1 cellular context compared by ENCODE assay signal in the genomic region with DNA sequence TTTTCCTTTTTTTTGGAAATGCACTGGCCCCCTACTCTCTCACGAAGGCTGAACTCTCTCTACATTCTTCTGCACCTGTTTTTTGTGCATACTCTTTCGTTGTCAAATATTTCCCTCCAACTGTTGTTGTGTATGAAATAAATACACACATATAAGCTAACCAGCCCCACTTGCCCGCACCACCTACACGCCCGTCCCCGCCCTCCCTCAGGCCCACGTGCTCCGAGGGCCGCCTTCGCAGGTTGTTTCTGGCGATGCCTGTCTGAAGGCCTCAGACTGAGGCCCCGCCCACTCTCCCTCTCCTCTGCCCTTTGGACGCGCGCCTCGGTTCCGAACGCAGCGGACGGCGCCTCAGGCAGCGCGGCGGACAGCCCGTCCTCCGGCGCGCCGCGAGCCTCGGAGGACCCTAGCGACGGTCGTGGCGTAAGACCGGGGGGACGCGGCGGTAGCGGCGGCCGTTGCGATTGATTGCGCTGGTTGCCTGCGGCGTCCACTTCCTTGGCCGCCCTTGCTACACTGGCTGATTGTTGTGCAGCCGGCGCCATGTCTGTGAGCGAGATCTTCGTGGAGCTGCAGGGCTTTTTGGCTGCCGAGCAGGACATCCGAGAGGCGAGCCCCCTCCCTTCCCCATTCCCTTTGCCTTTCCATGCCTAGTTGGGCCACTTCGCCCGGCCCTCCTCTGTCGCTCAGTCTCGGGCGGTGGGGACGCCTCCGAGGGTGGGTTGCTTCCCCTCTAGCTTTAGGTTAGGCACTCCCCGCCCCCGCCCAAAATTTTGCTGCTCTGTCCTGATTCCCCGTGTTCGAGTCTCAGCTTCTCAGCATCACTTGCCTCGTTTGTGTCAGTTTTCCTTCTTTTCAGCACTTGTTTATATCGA.
TF ChIP-seq lines count a peak whose summit lies in the region.

TSS of gene TSN (plus strand) at position 415 of the 875 bp plus-strand sequence. CDS start at position 544, 129 bp downstream.

TF ChIP-seq in HEK293, 187 proteins besides CTCF, POLR2A, EP300 and RAD21 (continued from another document):
- no peak for TF ChIP-seq HIC1 (tag by site-specific recombination; IDR thresholded peaks at IDR 0.05)
- TF ChIP-seq ZNF2 (tag by site-specific recombination; IDR thresholded peaks at IDR 0.05): 0 out of 2 replicates have a peak, but pooled peaks have one; percentile 36
- no peak for TF ChIP-seq RBAK (tag by site-specific recombination; IDR thresholded peaks at IDR 0.05)
- TF ChIP-seq, protein P1, sequence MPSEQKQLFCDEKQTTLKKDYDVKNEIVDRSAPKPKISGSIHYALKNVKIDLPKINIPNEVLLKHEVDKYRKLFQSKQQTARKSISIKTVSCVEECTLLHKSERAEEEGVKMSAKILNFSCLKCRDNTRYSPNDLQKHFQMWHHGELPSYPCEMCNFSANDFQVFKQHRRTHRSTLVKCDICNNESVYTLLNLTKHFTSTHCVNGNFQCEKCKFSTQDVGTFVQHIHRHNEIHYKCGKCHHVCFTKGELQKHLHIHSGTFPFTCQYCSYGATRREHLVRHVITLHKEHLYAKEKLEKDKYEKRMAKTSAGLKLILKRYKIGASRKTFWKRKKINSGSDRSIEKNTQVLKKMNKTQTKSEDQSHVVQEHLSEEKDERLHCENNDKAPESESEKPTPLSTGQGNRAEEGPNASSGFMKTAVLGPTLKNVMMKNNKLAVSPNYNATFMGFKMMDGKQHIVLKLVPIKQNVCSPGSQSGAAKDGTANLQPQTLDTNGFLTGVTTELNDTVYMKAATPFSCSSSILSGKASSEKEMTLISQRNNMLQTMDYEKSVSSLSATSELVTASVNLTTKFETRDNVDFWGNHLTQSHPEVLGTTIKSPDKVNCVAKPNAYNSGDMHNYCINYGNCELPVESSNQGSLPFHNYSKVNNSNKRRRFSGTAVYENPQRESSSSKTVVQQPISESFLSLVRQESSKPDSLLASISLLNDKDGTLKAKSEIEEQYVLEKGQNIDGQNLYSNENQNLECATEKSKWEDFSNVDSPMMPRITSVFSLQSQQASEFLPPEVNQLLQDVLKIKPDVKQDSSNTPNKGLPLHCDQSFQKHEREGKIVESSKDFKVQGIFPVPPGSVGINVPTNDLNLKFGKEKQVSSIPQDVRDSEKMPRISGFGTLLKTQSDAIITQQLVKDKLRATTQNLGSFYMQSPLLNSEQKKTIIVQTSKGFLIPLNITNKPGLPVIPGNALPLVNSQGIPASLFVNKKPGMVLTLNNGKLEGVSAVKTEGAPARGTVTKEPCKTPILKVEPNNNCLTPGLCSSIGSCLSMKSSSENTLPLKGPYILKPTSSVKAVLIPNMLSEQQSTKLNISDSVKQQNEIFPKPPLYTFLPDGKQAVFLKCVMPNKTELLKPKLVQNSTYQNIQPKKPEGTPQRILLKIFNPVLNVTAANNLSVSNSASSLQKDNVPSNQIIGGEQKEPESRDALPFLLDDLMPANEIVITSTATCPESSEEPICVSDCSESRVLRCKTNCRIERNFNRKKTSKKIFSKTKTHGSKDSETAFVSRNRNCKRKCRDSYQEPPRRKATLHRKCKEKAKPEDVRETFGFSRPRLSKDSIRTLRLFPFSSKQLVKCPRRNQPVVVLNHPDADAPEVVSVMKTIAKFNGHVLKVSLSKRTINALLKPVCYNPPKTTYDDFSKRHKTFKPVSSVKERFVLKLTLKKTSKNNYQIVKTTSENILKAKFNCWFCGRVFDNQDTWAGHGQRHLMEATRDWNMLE (tag by site-specific recombination; conservative IDR thresholded peaks at IDR 0.05; ENCODE audit: low read depth): peak; percentile 44; the same call in 1 of the 2 replicates
- peak; percentile 65; the same call in 1 of the 2 replicates for TF ChIP-seq ZNF391 (tag by site-specific recombination; IDR thresholded peaks at IDR 0.05; ENCODE audit: borderline replicate concordance, low read depth)
- TF ChIP-seq ZNF169 (tag by site-specific recombination; IDR thresholded peaks at IDR 0.05): no peak
- TF ChIP-seq ZNF501 (tag by site-specific recombination; IDR thresholded peaks at IDR 0.05): 0 out of 2 replicates have a peak, but pooled peaks have one; percentile 38
- TF ChIP-seq KLF10 (tag by site-specific recombination; IDR thresholded peaks at IDR 0.05): peak; percentile 54; the same call in 1 of the 2 replicates
- TF ChIP-seq GLIS2 (tag by site-specific recombination; IDR thresholded peaks at IDR 0.05): no peak
- no peak for TF ChIP-seq GLI4 (tag by site-specific recombination; IDR thresholded peaks at IDR 0.05)
- TF ChIP-seq ZNF350 (tag by site-specific recombination; IDR thresholded peaks at IDR 0.05): no peak
- peak; percentile 96 for TF ChIP-seq ZFHX2 (tag by site-specific recombination; conservative IDR thresholded peaks at IDR 0.05)
- TF ChIP-seq, protein P2, sequence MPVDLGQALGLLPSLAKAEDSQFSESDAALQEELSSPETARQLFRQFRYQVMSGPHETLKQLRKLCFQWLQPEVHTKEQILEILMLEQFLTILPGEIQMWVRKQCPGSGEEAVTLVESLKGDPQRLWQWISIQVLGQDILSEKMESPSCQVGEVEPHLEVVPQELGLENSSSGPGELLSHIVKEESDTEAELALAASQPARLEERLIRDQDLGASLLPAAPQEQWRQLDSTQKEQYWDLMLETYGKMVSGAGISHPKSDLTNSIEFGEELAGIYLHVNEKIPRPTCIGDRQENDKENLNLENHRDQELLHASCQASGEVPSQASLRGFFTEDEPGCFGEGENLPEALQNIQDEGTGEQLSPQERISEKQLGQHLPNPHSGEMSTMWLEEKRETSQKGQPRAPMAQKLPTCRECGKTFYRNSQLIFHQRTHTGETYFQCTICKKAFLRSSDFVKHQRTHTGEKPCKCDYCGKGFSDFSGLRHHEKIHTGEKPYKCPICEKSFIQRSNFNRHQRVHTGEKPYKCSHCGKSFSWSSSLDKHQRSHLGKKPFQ (tag by site-specific recombination; IDR thresholded peaks at IDR 0.05): no peak
- TF ChIP-seq, protein P3, sequence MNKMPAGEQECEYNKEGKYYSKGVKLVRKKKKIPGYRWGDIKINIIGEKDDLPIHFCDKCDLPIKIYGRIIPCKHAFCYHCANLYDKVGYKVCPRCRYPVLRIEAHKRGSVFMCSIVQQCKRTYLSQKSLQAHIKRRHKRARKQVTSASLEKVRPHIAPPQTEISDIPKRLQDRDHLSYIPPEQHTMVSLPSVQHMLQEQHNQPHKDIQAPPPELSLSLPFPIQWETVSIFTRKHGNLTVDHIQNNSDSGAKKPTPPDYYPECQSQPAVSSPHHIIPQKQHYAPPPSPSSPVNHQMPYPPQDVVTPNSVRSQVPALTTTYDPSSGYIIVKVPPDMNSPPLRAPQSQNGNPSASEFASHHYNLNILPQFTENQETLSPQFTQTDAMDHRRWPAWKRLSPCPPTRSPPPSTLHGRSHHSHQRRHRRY (tag by site-specific recombination; IDR thresholded peaks at IDR 0.05): no peak
- peak; percentile 77 for TF ChIP-seq SP2 (tag by site-specific recombination; IDR thresholded peaks at IDR 0.05)
- peak; percentile 65 for TF ChIP-seq KLF1 (tag by site-specific recombination; IDR thresholded peaks at IDR 0.05)
- no peak for TF ChIP-seq ZNF449 (tag by site-specific recombination; IDR thresholded peaks at IDR 0.05)
- TF ChIP-seq, protein P4, sequence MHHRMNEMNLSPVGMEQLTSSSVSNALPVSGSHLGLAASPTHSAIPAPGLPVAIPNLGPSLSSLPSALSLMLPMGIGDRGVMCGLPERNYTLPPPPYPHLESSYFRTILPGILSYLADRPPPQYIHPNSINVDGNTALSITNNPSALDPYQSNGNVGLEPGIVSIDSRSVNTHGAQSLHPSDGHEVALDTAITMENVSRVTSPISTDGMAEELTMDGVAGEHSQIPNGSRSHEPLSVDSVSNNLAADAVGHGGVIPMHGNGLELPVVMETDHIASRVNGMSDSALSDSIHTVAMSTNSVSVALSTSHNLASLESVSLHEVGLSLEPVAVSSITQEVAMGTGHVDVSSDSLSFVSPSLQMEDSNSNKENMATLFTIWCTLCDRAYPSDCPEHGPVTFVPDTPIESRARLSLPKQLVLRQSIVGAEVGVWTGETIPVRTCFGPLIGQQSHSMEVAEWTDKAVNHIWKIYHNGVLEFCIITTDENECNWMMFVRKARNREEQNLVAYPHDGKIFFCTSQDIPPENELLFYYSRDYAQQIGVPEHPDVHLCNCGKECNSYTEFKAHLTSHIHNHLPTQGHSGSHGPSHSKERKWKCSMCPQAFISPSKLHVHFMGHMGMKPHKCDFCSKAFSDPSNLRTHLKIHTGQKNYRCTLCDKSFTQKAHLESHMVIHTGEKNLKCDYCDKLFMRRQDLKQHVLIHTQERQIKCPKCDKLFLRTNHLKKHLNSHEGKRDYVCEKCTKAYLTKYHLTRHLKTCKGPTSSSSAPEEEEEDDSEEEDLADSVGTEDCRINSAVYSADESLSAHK (tag by site-specific recombination; IDR thresholded peaks at IDR 0.05): peak; percentile 31; the same call in 1 of the 2 replicates
- TF ChIP-seq HOXC10 (CRISPR knock-in tag; IDR thresholded peaks at IDR 0.05): 0 out of 2 replicates have a peak, but pooled peaks have one; percentile 73
- no peak for TF ChIP-seq ZNF292 (tag by site-specific recombination; IDR thresholded peaks at IDR 0.05; ENCODE audit: borderline replicate concordance, low read depth)
- TF ChIP-seq KLF16 (tag by site-specific recombination; IDR thresholded peaks at IDR 0.05): peak; percentile 96
- peak; percentile 63 for TF ChIP-seq ZNF843 (tag by site-specific recombination; IDR thresholded peaks at IDR 0.05)
- peak; percentile 74 for TF ChIP-seq YY2 (tag by site-specific recombination; IDR thresholded peaks at IDR 0.05)
- no peak for TF ChIP-seq ZNF239 (tag by site-specific recombination; IDR thresholded peaks at IDR 0.05)
- TF ChIP-seq ZNF610 (tag by site-specific recombination; IDR thresholded peaks at IDR 0.05; ENCODE audit: borderline replicate concordance): no peak
- peak; percentile 99 for TF ChIP-seq KLF9 (tag by site-specific recombination; IDR thresholded peaks at IDR 0.05; ENCODE audit: low read depth)
- TF ChIP-seq, protein P5, sequence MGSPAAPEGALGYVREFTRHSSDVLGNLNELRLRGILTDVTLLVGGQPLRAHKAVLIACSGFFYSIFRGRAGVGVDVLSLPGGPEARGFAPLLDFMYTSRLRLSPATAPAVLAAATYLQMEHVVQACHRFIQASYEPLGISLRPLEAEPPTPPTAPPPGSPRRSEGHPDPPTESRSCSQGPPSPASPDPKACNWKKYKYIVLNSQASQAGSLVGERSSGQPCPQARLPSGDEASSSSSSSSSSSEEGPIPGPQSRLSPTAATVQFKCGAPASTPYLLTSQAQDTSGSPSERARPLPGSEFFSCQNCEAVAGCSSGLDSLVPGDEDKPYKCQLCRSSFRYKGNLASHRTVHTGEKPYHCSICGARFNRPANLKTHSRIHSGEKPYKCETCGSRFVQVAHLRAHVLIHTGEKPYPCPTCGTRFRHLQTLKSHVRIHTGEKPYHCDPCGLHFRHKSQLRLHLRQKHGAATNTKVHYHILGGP (tag by site-specific recombination; IDR thresholded peaks at IDR 0.05): no peak
